In genomic region chr2:184599054-184599874, GRCh38 we compare ENCODE assay signal across 8 cellular contexts. TPM values are rescaled to one million over a fixed set of nuclear protein-coding genes. Genes with fewer than 3 reads are reported as not detected.
DNase-seq lines count a peak whose midpoint lies in the region; ATAC-seq, FAIRE-seq and TF ChIP-seq lines count a peak whose summit lies in the region.

No MANE protein-coding gene starts in this region.

- no peak overlapping the region for H3K27ac Mint-ChIP-seq in naive thymus-derived CD8-positive, alpha-beta T cell

- no peak for FAIRE-seq in A549 (lab: Jason Lieb, UNC)

- POLR2A ChIA-PET in A549 (lab: Yijun Ruan, JAX) = no interaction called here
- POLR2A ChIA-PET in naive thymus-derived CD8-positive, alpha-beta T cell (lab: Charles Lee) = no interaction called here

- H3K27me3 Mint-ChIP-seq in naive thymus-derived CD8-positive, alpha-beta T cell = peaks cover 27 to 55% (median 33%) of the 10 kb centered on the region in 5 donors

- no peak for TF ChIP-seq EP300 in A549 (IDR thresholded peaks at IDR 0.05)

- CTCF ChIA-PET in A549 (lab: Yijun Ruan, JAX) = interaction anchor here (0.6 kb wide), 1 partner anchor 1248 kb away, joined by 3 read pairs; no protein-coding TSS in a partner anchor

- H3K9me3 ChIP-seq in A549 = no peaks in the 10 kb centered on the region
- H3K9me3 ChIP-seq in duodenal mucosa (ENCODE audit: control insufficient read depth in 1 of 2, low read length in 2 of 2) = no peaks in the 10 kb centered on the region

- H3K4me1 ChIP-seq in A549 (peaks cover 14% of the 10 kb centered on the region; the same call in 2 of the 3 replicates), duodenal mucosa (ENCODE audit: control insufficient read depth in 1 of 2, insufficient read depth in 2 of 2, low read length in 2 of 2) (no peaks in the 10 kb centered on the region)

- no peak for DNase-seq in A549 (ENCODE audit: low read depth in 1 of 2, low spot score in 1 of 2)
- DNase-seq in naive thymus-derived CD8-positive, alpha-beta T cell = no peak
- DNase-seq in NCI-H1048 (lab: John Stamatoyannopoulos, UW) = no peak

- H3K9ac ChIP-seq in duodenal mucosa (ENCODE audit: low read depth in 1 of 2, low read length in 2 of 2) = peak overlapping the region; percentile 3 to 33

- ATAC-seq in A549 (no peak; a peak in 2 of 6 replicates), GM18870 (IDR thresholded peaks at IDR 0.05; ENCODE audit: unreplicated experiment) (peak; percentile 25), HG03108 (IDR thresholded peaks at IDR 0.05; ENCODE audit: unreplicated experiment) (no peak), HG02678 (IDR thresholded peaks at IDR 0.05; ENCODE audit: unreplicated experiment) (no peak)
- ATAC-seq in naive thymus-derived CD8-positive, alpha-beta T cell = peak in 1 of 2 donors; percentile 7

- H3K27me3 ChIP-seq in duodenal mucosa (ENCODE audit: control insufficient read depth in 1 of 2, insufficient read depth in 2 of 2, low read length in 2 of 2) = peaks cover 10 to 35% of the 10 kb centered on the region in 2 donors

- no peak for TF ChIP-seq CTCF in A549 (IDR thresholded peaks at IDR 0.05)

- peaks cover 0 to 4% (median 0%) of the 10 kb centered on the region in 9 donors for H3K9me3 Mint-ChIP-seq in naive thymus-derived CD8-positive, alpha-beta T cell

- peak overlapping the region; percentile 22 to 76 (median 63) for H3K4me3 Mint-ChIP-seq in naive thymus-derived CD8-positive, alpha-beta T cell

- H3K4me2 ChIP-seq in A549 = peak overlapping the region; percentile 97

- no peaks in the 10 kb centered on the region for H3K36me3 ChIP-seq in duodenal mucosa (ENCODE audit: control insufficient read depth in 1 of 2, insufficient read depth in 2 of 2, low read length in 2 of 2)

- TF ChIP-seq RAD21 in A549 (conservative IDR thresholded peaks at IDR 0.05 in 1 of 2, IDR thresholded peaks at IDR 0.05 in 1 of 2) = no peak

- peak overlapping the region; percentile 60 for H3K4me3 ChIP-seq in A549
- H3K4me3 ChIP-seq in duodenal mucosa (ENCODE audit: low read depth in 1 of 2, low read length in 2 of 2) = peak overlapping the region; percentile 66 to 72

- H3K36me3 Mint-ChIP-seq in naive thymus-derived CD8-positive, alpha-beta T cell = peaks cover 0 to 9% (median 3%) of the 10 kb centered on the region in 3 donors

- TF ChIP-seq POLR2A in A549 (IDR thresholded peaks at IDR 0.05; ENCODE audit: low read length) = no peak

- 42% methylated on average over 7 of the region's 7 CpGs for WGBS in A549 (ENCODE audit: missing lambda C conversion rate)

- H3K4me1 Mint-ChIP-seq in naive thymus-derived CD8-positive, alpha-beta T cell = peaks cover 4 to 24% (median 16%) of the 10 kb centered on the region in 4 donors

- no peak overlapping the region for H3K27ac ChIP-seq in A549
- H3K27ac ChIP-seq in duodenal mucosa (ENCODE audit: low read depth, low read length) = no peak overlapping the region

TF ChIP-seq in A549, 52 proteins besides CTCF, POLR2A, EP300 and RAD21 (continues in another document):
- TF ChIP-seq CHD2 (IDR thresholded peaks at IDR 0.05; ENCODE audit: low read length, partially characterized antibody) = no peak
- TF ChIP-seq, protein P1, sequence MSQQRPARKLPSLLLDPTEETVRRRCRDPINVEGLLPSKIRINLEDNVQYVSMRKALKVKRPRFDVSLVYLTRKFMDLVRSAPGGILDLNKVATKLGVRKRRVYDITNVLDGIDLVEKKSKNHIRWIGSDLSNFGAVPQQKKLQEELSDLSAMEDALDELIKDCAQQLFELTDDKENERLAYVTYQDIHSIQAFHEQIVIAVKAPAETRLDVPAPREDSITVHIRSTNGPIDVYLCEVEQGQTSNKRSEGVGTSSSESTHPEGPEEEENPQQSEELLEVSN (IDR thresholded peaks at IDR 0.05; ENCODE audit: borderline replicate concordance, low read depth) = no peak
- no peak for TF ChIP-seq ELK1 (IDR thresholded peaks at IDR 0.05; ENCODE audit: low read depth, low read length)
- no peak for TF ChIP-seq ZNF302 (CRISPR knock-in tag; IDR thresholded peaks at IDR 0.05)
- no peak for TF ChIP-seq FOSL2 (IDR thresholded peaks at IDR 0.05)
- no peak for TF ChIP-seq FOSL2 (CRISPR knock-in tag; IDR thresholded peaks at IDR 0.05)
- TF ChIP-seq, protein P2, sequence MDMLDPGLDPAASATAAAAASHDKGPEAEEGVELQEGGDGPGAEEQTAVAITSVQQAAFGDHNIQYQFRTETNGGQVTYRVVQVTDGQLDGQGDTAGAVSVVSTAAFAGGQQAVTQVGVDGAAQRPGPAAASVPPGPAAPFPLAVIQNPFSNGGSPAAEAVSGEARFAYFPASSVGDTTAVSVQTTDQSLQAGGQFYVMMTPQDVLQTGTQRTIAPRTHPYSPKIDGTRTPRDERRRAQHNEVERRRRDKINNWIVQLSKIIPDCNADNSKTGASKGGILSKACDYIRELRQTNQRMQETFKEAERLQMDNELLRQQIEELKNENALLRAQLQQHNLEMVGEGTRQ (IDR thresholded peaks at IDR 0.05) = no peak
- no peak for TF ChIP-seq PBX3 (IDR thresholded peaks at IDR 0.05)
- no peak for TF ChIP-seq HEYL (CRISPR knock-in tag; IDR thresholded peaks at IDR 0.05)
- no peak for TF ChIP-seq SMC3 (IDR thresholded peaks at IDR 0.05)

TF ChIP-seq in PFSK-1, 5 proteins besides CTCF, POLR2A, EP300 and RAD21:
- TF ChIP-seq POLR2AphosphoS5 (IDR thresholded peaks at IDR 0.05; ENCODE audit: low read depth, low read length) (0 out of 2 replicates have a peak, but pooled peaks have one; percentile 41), SIN3A (IDR thresholded peaks at IDR 0.05; ENCODE audit: borderline replicate concordance, insufficient read depth, low read length) (peak; percentile 82; the same call in 1 of the 2 replicates), TAF1 (IDR thresholded peaks at IDR 0.05; ENCODE audit: borderline replicate concordance, insufficient read depth, low read length) (peak; percentile 55; the same call in 1 of the 2 replicates), REST (IDR thresholded peaks at IDR 0.05; ENCODE audit: insufficient read depth in 1 of 2, low read depth in 2 of 2, low read length in 2 of 2) (no peak), FOXP2 (optimal IDR thresholded peaks at IDR 0.05; ENCODE audit: borderline replicate concordance, extremely low read depth, extremely low read length, insufficient read depth) (no peak)

RNA-seq across cellular contexts. Expression of gene ZNF804A, which starts 0.9 kb away (rescaled TPM):
- polyA plus RNA-seq in A549 (2011; rRNA removed) (not detected in 2 replicates), A549 (2017; fragmentation: RNase III; extraction: RNeasy Plus Mini Kit Qiagen cat#74134 plus additional on column Dnase treatment) (not detected in 3 replicates)
- polyA plus RNA-seq in A549 (2012; cell fraction: cytosol; rRNA removed) = under 0.01 TPM in 1 of 2 replicates, not detected in the other
- not detected in 2 replicates for polyA plus RNA-seq in A549 (2012; cell fraction: nucleus; rRNA removed)
- not detected in 2 replicates for polyA minus RNA-seq in A549 (2011; rRNA and poly(A)+ RNA removed)
- 2.6 TPM for polyA plus RNA-seq in PFSK-1 (2012; ENCODE audit: insufficient read length, low read depth)
- not detected for total RNA-seq in naive thymus-derived CD8-positive, alpha-beta T cell
- not detected for polyA plus RNA-seq in naive thymus-derived CD8-positive, alpha-beta T cell
